Comparison of ENCODE assay signal across 32 cellular contexts in genomic region chr10:78146200-78146599, GRCh38.
DNase-seq lines count a peak whose midpoint lies in the region; ATAC-seq, FAIRE-seq and TF ChIP-seq lines count a peak whose summit lies in the region.
"Had no signal": no experiment of that assay in that cellular context is flagged by ENCODE, and none has a peak within 500 bp of the region (broad histone marks: within the 10 kb centered on the region; RNA-seq: fewer than 3 reads in every experiment).

No MANE protein-coding gene starts in this region.

- WGBS in HepG2 (ENCODE audit: low lambda C conversion rate), result 6% methylated on average over 2 of the region's 2 CpGs
- WGBS in right lobe of liver (ENCODE audit: insufficient coverage, low coverage, low lambda C conversion rate, missing lambda C conversion rate), result 45% methylated on average over 2 of the region's 2 CpGs
- WGBS in GM12878 (ENCODE audit: insufficient coverage, insufficient replicate concordance, low lambda C conversion rate, missing lambda C conversion rate), result 0% methylated on average over 2 of the region's 2 CpGs
- 0% methylated on average over 2 of the region's 2 CpGs for WGBS in K562 (ENCODE audit: insufficient coverage, low coverage, missing lambda C conversion rate)

- intact Hi-C loops in HepG2 (cut with micrococcal nuclease; ENCODE audit: unreplicated experiment) (no loop called here), right lobe of liver (cut with DNase I) (no loop called here), GM12878 (cut with micrococcal nuclease; ENCODE audit: unreplicated experiment) (no loop called here), K562 (cut with micrococcal nuclease) (loop anchor here (10.0 kb wide), 1 partner anchor 59 kb away; no protein-coding TSS in a partner anchor)

- TF ChIP-seq EP300 in HepG2 (IDR thresholded peaks at IDR 0.05; ENCODE audit: low read depth in 2 of 2, low read length in 2 of 2), result no peak
- TF ChIP-seq EP300 in HepG2 (CRISPR knock-in tag; IDR thresholded peaks at IDR 0.05; ENCODE audit: borderline replicate concordance), result no peak
- no peak for TF ChIP-seq EP300 in GM12878 (IDR thresholded peaks at IDR 0.05; ENCODE audit: borderline replicate concordance in 1 of 2, control insufficient read depth in 1 of 2, low read depth in 2 of 2, low read length in 2 of 2)
- no peak for TF ChIP-seq EP300 in K562 (IDR thresholded peaks at IDR 0.05; ENCODE audit: low read length)

- H3K9me3 ChIP-seq in HepG2 (ENCODE audit: low read length) (no peaks in the 10 kb centered on the region), right lobe of liver (no peaks in the 10 kb centered on the region), GM12878 (replicated peaks; ENCODE audit: control insufficient read depth, insufficient read depth, low read length) (no peaks in the 10 kb centered on the region; the same call in 2 of the 3 replicates), K562 (replicated peaks; ENCODE audit: control insufficient read depth, insufficient read depth, low read depth, low read length) (no peaks in the 10 kb centered on the region)
- H3K9me3 ChIP-seq: A549, BE2C, Caco-2 had no signal

- peaks cover 0 to 1% of the 10 kb centered on the region in 2 experiments; a peak in 2 of 5 replicates for H3K27me3 ChIP-seq in HepG2 (ENCODE audit: control insufficient read depth in 1 of 2, insufficient read depth in 2 of 2, low read length in 2 of 2)
- H3K27me3 ChIP-seq in right lobe of liver, result no peaks in the 10 kb centered on the region
- H3K27me3 ChIP-seq in GM12878 (replicated peaks in 1 of 2; ENCODE audit: control insufficient read depth in 2 of 2, insufficient read depth in 2 of 2, low read length in 1 of 2), result no peaks in the 10 kb centered on the region; a peak in 1 of 4 replicates
- H3K27me3 ChIP-seq in K562 (ENCODE audit: control insufficient read depth in 2 of 2, insufficient read depth in 2 of 2, low read length in 2 of 2), result no peaks in the 10 kb centered on the region
- H3K27me3 ChIP-seq: BE2C; BLaER1; BLaER1 treated with 17β-estradiol and CSF1 and Interleukin-3, amounts not matched to agents 10 nM and 100 nM had no signal

- POLR2A ChIA-PET in HepG2 (lab: Yijun Ruan, JAX) (no interaction called here), GM12878 (lab: Charles Lee) (no interaction called here), K562 (lab: Yijun Ruan, JAX) (no interaction called here)

- H4K20me1 ChIP-seq in HepG2 (ENCODE audit: insufficient read depth, low read length) (no peaks in the 10 kb centered on the region), GM12878 (ENCODE audit: control insufficient read depth, insufficient read depth) (no peaks in the 10 kb centered on the region), K562 (replicated peaks; ENCODE audit: control insufficient read depth, insufficient read depth, low read length) (no peaks in the 10 kb centered on the region)
- H4K20me1 ChIP-seq: BLaER1; BLaER1 treated with 17β-estradiol and CSF1 and Interleukin-3, amounts not matched to agents 10 nM and 100 nM had no signal

- in situ Hi-C loops in HepG2 (cut with HindIII; ENCODE audit: extremely low pct_ligation_motif_present, low pct_unique_long_range_greater_than_20kb), result no loop called here
- in situ Hi-C loops in GM12878 (cut with MboI), result no loop called here
- in situ Hi-C loops in K562 (cut with MboI), result no loop called here
- in situ Hi-C loops in ACHN (cut with HindIII; ENCODE audit: low pct_ligation_motif_present, low pct_unique_long_range_greater_than_20kb, low sequenced_read_pairs), result loop anchor here (25.0 kb wide), 1 partner anchor 109 kb away; the partner anchor contains the start of genes POLR3A and RPS24

- no peak for DNase-seq in HepG2 (ENCODE audit: low spot score)
- no peak for DNase-seq in right lobe of liver
- no peak for DNase-seq in GM12878 (ENCODE audit: low read depth, low spot score)
- no peak for DNase-seq in K562 (ENCODE audit: extremely low read depth in 1 of 4, low spot score in 3 of 4)
- no peak for DNase-seq in ACHN
- DNase-seq in DMS53 treated with DMSO at 0.1 percent for 48 hours (lab: John Stamatoyannopoulos, UW; ENCODE audit: unreplicated experiment), result no peak
- DNase-seq: 8988T; AML-193; BE2C; C1 segment of cervical spinal cord; Caco-2; Calu3; CD4-positive, alpha-beta memory T cell; CD4-positive, alpha-beta T cell; CD4-positive, CD25-positive, alpha-beta regulatory T cell; CD8-positive, alpha-beta memory T cell; CD8-positive, alpha-beta T cell; COR-L47; DMS 273 treated with DMSO at 0.1 percent for 48 hours; DMS153; DMS53; DMS79; DMS79 treated with DMSO at 0.1 percent for 48 hours; DND-41; EL had no signal

- no peak for TF ChIP-seq POLR2A in HepG2 (IDR thresholded peaks at IDR 0.05; ENCODE audit: insufficient read depth in 1 of 2, low read depth in 2 of 2, low read length in 2 of 2)
- no peak for TF ChIP-seq POLR2A in right lobe of liver (IDR thresholded peaks at IDR 0.05)
- no peak for TF ChIP-seq POLR2A in GM12878 (IDR thresholded peaks at IDR 0.05; ENCODE audit: low read depth, low read length)
- no peak for TF ChIP-seq POLR2A in K562 (conservative IDR thresholded peaks at IDR 0.05)

- FAIRE-seq in HepG2 (lab: Jason Lieb, UNC) (no peak), GM12878 (lab: Jason Lieb, UNC) (no peak), K562 (lab: Jason Lieb, UNC) (no peak)
- FAIRE-seq: A204.1, A549, D721Med had no signal

- CTCF ChIA-PET in HepG2 (lab: Yijun Ruan, JAX; ENCODE audit: low intra/inter-chr PET ratio, low total read pairs), result no interaction called here
- CTCF ChIA-PET in GM12878 (lab: Yijun Ruan, JAX), result no interaction called here
- CTCF ChIA-PET in K562 (lab: Yijun Ruan, JAX; ENCODE audit: low intra/inter-chr PET ratio), result no interaction called here

- no peaks in the 10 kb centered on the region for H3K4me1 ChIP-seq in HepG2 (ENCODE audit: insufficient read depth, low read length)
- H3K4me1 ChIP-seq in right lobe of liver, result no peaks in the 10 kb centered on the region
- no peaks in the 10 kb centered on the region for H3K4me1 ChIP-seq in GM12878 (ENCODE audit: control insufficient read depth, insufficient read depth, low read length)
- H3K4me1 ChIP-seq in K562 (replicated peaks in 1 of 2; ENCODE audit: control insufficient read depth in 2 of 2, insufficient read depth in 2 of 2, low read length in 2 of 2), result no peaks in the 10 kb centered on the region
- H3K4me1 ChIP-seq: BE2C; BLaER1; BLaER1 treated with 17β-estradiol and CSF1 and Interleukin-3, amounts not matched to agents 10 nM and 100 nM had no signal

- SMC1A ChIA-PET in GM12878 (lab: Charles Lee; ENCODE audit: uncharacterized antibody, unreplicated experiment), result no interaction called here

- no peak for TF ChIP-seq CTCF in HepG2 (CRISPR knock-in tag; IDR thresholded peaks at IDR 0.05)
- no peak for TF ChIP-seq CTCF in right lobe of liver (IDR thresholded peaks at IDR 0.05)
- no peak for TF ChIP-seq CTCF in GM12878 (IDR thresholded peaks at IDR 0.05 in 2 of 3, conservative IDR thresholded peaks at IDR 0.05 in 1 of 3; ENCODE audit: control insufficient read depth in 2 of 3, extremely low read depth in 1 of 3, insufficient read depth in 1 of 3, low read depth in 3 of 3, low read length in 3 of 3)
- no peak for TF ChIP-seq CTCF in K562 (IDR thresholded peaks at IDR 0.05 in 2 of 3, conservative IDR thresholded peaks at IDR 0.05 in 1 of 3; ENCODE audit: insufficient read depth in 2 of 3, low read depth in 1 of 3, low read length in 3 of 3)

- H3K79me2 ChIP-seq in HepG2 (ENCODE audit: insufficient read depth, low read length) (no peaks in the 10 kb centered on the region), GM12878 (ENCODE audit: control insufficient read depth, insufficient read depth, low read length) (no peaks in the 10 kb centered on the region), K562 (ENCODE audit: control insufficient read depth, insufficient read depth, low read length) (no peaks in the 10 kb centered on the region)

- H3K4me2 ChIP-seq in HepG2 (ENCODE audit: low read depth, low read length) (no peak overlapping the region), GM12878 (ENCODE audit: control insufficient read depth, insufficient read depth) (no peak overlapping the region), K562 (ENCODE audit: insufficient read depth, low read length) (no peak overlapping the region)
- H3K4me2 ChIP-seq: A549; BLaER1; BLaER1 treated with 17β-estradiol and CSF1 and Interleukin-3, amounts not matched to agents 10 nM and 100 nM had no signal

- no peak overlapping the region for H3K4me3 ChIP-seq in HepG2 (replicated peaks in 1 of 3; ENCODE audit: insufficient read depth in 1 of 3, low read depth in 2 of 3, low read length in 3 of 3)
- no peak overlapping the region for H3K4me3 ChIP-seq in right lobe of liver
- H3K4me3 ChIP-seq in GM12878, result no peak overlapping the region
- H3K4me3 ChIP-seq in K562, result no peak overlapping the region
- H3K4me3 ChIP-seq: A549; BLaER1; BLaER1 treated with 17β-estradiol and CSF1 and Interleukin-3, amounts not matched to agents 10 nM and 100 nM had no signal

- H3K36me3 ChIP-seq in HepG2 (replicated peaks in 1 of 2; ENCODE audit: control insufficient read depth in 1 of 2, insufficient read depth in 2 of 2, low read length in 2 of 2), result no peaks in the 10 kb centered on the region
- H3K36me3 ChIP-seq in right lobe of liver, result no peaks in the 10 kb centered on the region
- H3K36me3 ChIP-seq in GM12878 (ENCODE audit: control insufficient read depth in 2 of 2, insufficient read depth in 2 of 2, low read length in 1 of 2), result no peaks in the 10 kb centered on the region
- H3K36me3 ChIP-seq in K562 (ENCODE audit: control insufficient read depth, insufficient read depth, low read length), result no peaks in the 10 kb centered on the region
- H3K36me3 ChIP-seq: BE2C; BLaER1; BLaER1 treated with 17β-estradiol and CSF1 and Interleukin-3, amounts not matched to agents 10 nM and 100 nM had no signal

- H3K9me1 ChIP-seq in K562 (ENCODE audit: control insufficient read depth, insufficient read depth, low read length), result no peaks in the 10 kb centered on the region

- H2AFZ ChIP-seq in HepG2 (ENCODE audit: low read length) (no peak overlapping the region), GM12878 (ENCODE audit: control insufficient read depth, low read depth, low read length) (no peak overlapping the region), K562 (ENCODE audit: low read depth, low read length) (no peak overlapping the region)

- RAD21 ChIA-PET in GM12878 (lab: Charles Lee; ENCODE audit: unreplicated experiment), result no interaction called here

- ATAC-seq in HepG2, result no peak
- no peak for ATAC-seq in right lobe of liver
- ATAC-seq in GM12878, result no peak
- no peak for ATAC-seq in K562
- ATAC-seq: A549; CD8-positive, alpha-beta T cell had no signal

- BruUV-seq in HepG2 (replicated peaks; lab: Mats Ljungman, UMichigan), result no TSS peak
- no TSS peak for BruUV-seq in GM12878 (replicated peaks; lab: Mats Ljungman, UMichigan)
- BruUV-seq in K562 (replicated peaks; lab: Mats Ljungman, UMichigan), result no TSS peak

- H3K27ac ChIP-seq in HepG2 (ENCODE audit: extremely low read length, insufficient read depth, low read length) (no peak overlapping the region), right lobe of liver (no peak overlapping the region), GM12878 (ENCODE audit: control insufficient read depth, insufficient read depth) (no peak overlapping the region), K562 (ENCODE audit: extremely low read depth, low read depth, low read length) (no peak overlapping the region)
- H3K27ac ChIP-seq: 22Rv1; A549; BLaER1; BLaER1 treated with 17β-estradiol and CSF1 and Interleukin-3, amounts not matched to agents 10 nM and 100 nM; C4-2B had no signal

- TF ChIP-seq RAD21 in HepG2 (CRISPR knock-in tag; IDR thresholded peaks at IDR 0.05), result no peak
- TF ChIP-seq RAD21 in GM12878 (IDR thresholded peaks at IDR 0.05; ENCODE audit: insufficient read depth, low read depth, low read length), result no peak
- TF ChIP-seq RAD21 in K562 (CRISPR knock-in tag; conservative IDR thresholded peaks at IDR 0.05 in 1 of 2, IDR thresholded peaks at IDR 0.05 in 1 of 2), result no peak

- H3K9ac ChIP-seq in HepG2 (ENCODE audit: insufficient read depth, low read depth, low read length) (no peak overlapping the region), GM12878 (ENCODE audit: control insufficient read depth, insufficient read depth, low read length) (no peak overlapping the region), K562 (ENCODE audit: insufficient read depth in 1 of 2, low read depth in 2 of 2, low read length in 2 of 2) (no peak overlapping the region)
- H3K9ac ChIP-seq: BLaER1; BLaER1 treated with 17β-estradiol and CSF1 and Interleukin-3, amounts not matched to agents 10 nM and 100 nM had no signal
